ENCODE assay signal across 21 cellular contexts in the genomic region with DNA sequence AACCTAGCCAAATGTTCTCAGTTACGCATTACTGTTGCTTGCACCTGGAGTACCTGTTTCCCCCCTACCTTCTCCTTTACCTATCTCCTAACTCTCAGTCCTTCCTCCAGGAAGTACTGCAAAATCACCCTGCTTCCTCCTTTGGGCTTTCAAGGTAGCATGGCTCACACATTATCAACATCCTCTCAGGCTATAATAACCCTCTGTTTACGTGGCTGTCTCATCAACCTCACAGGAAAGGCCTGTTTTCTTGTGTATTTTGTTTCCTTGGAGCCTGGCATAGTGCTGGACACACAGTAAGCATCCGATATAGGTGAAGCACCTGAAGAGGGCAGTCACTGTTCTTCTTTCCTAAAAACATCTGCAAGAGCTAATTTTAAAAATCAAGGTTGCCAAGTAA. TPM values are rescaled to one million over a fixed set of nuclear protein-coding genes. Genes with fewer than 3 reads are reported as not detected.
DNase-seq lines count a peak whose midpoint lies in the region; ATAC-seq and TF ChIP-seq lines count a peak whose summit lies in the region.
"Had no signal": no experiment of that assay in that cellular context is flagged by ENCODE, and none has a peak within 500 bp of the region (broad histone marks: within the 10 kb centered on the region; RNA-seq: fewer than 3 reads in every experiment).

No MANE protein-coding gene starts in this region.

- H3K4me3 Mint-ChIP-seq in activated CD4-positive, alpha-beta T cell treated with anti-CD3 and anti-CD28 coated beads, Interleukin-2, amount 10 ng/mL, durations not matched to agents 24 days and 14 days = no peak overlapping the region
- H3K4me3 Mint-ChIP-seq in Calu3 (ENCODE audit: low read depth, unreplicated experiment) = no peak overlapping the region
- H3K4me3 Mint-ChIP-seq: CD4-positive, alpha-beta T cell; stimulated activated naive B cell treated with anti-CD40 and anti-IgM and Interleukin-4, amounts not matched to agents 10 μg/mL and 1 μg/mL and 100 μg/mL, for 72 hours had no signal

- H3K4me1 ChIP-seq in psoas muscle = peaks cover 32% of the 10 kb centered on the region

- CTCF ChIA-PET in Calu3 (lab: Charles Lee) = no interaction called here

- no peak for TF ChIP-seq CTCF in VCaP (conservative IDR thresholded peaks at IDR 0.05)
- TF ChIP-seq CTCF in dorsolateral prefrontal cortex (IDR thresholded peaks at IDR 0.05 in 54 of 56, conservative IDR thresholded peaks at IDR 0.05 in 2 of 56; ENCODE audit: low read depth in 1 of 56, partially characterized antibody in 56 of 56) = no peak
- no peak for TF ChIP-seq CTCF in psoas muscle (IDR thresholded peaks at IDR 0.05)
- no peak for TF ChIP-seq CTCF in Calu3 (IDR thresholded peaks at IDR 0.05; ENCODE audit: unreplicated experiment)

- H3K36me3 Mint-ChIP-seq in activated CD4-positive, alpha-beta T cell treated with anti-CD3 and anti-CD28 coated beads, Interleukin-2, amount 10 ng/mL, durations not matched to agents 24 days and 14 days (ENCODE audit: low read depth) = peaks cover 22% of the 10 kb centered on the region
- peaks cover 5% of the 10 kb centered on the region for H3K36me3 Mint-ChIP-seq in Calu3 (ENCODE audit: insufficient read depth, unreplicated experiment)

- peak overlapping the region; percentile 74 for H3K27ac Mint-ChIP-seq in activated CD4-positive, alpha-beta T cell treated with anti-CD3 and anti-CD28 coated beads, Interleukin-2, amount 10 ng/mL, durations not matched to agents 24 days and 14 days
- H3K27ac Mint-ChIP-seq in Calu3 (ENCODE audit: unreplicated experiment) = no peak overlapping the region
- H3K27ac Mint-ChIP-seq: CD4-positive, alpha-beta T cell; stimulated activated naive B cell treated with anti-CD40 and anti-IgM and Interleukin-4, amounts not matched to agents 10 μg/mL and 1 μg/mL and 100 μg/mL, for 72 hours had no signal

- H3K9me3 ChIP-seq in psoas muscle = no peaks in the 10 kb centered on the region
- H3K9me3 ChIP-seq: A549, heart left ventricle had no signal

- DNase-seq in activated CD4-positive, alpha-beta T cell treated with anti-CD3 and anti-CD28 coated beads, Interleukin-2, amount 10 ng/mL, durations not matched to agents 24 days and 14 days = no peak
- DNase-seq in activated CD4-positive, alpha-beta T cell treated with anti-CD3 and anti-CD28 coated beads, Interleukin-2, amount 50 U/mL, for 4 hours = no peak
- DNase-seq in dorsolateral prefrontal cortex (no peak), psoas muscle (no peak), superior temporal gyrus (ENCODE audit: extremely low spot score) (no peak), Calu3 (no peak)
- DNase-seq: CD4-positive, alpha-beta T cell; heart left ventricle; kidney; MV-4-11; NCI-H2081 treated with DMSO at 0.1 percent for 48 hours; NCI-H748 treated with DMSO at 0.1 percent for 48 hours; RPMI8226; stimulated activated naive B cell treated with anti-CD40 and anti-IgM and Interleukin-4, amounts not matched to agents 10 μg/mL and 1 μg/mL and 100 μg/mL, for 72 hours; trophoblast cell had no signal

- no peak for ATAC-seq in psoas muscle
- no peak for ATAC-seq in HG02798 (IDR thresholded peaks at IDR 0.05; ENCODE audit: poor library complexity, unreplicated experiment)
- ATAC-seq: A549; HCT116; stimulated activated naive B cell treated with anti-CD40 and anti-IgM and Interleukin-4, amounts not matched to agents 10 μg/mL and 1 μg/mL and 100 μg/mL, for 72 hours had no signal

- H3K36me3 ChIP-seq in psoas muscle (ENCODE audit: insufficient read depth in 1 of 2, low read depth in 1 of 2) = peaks cover 3 to 48% of the 10 kb centered on the region in 2 donors

- WGBS in psoas muscle, 3 donors = 59 to 82% (median 66%) methylated on average over 3 of the region's 3 CpGs

- no peaks in the 10 kb centered on the region for H3K27me3 Mint-ChIP-seq in activated CD4-positive, alpha-beta T cell treated with anti-CD3 and anti-CD28 coated beads, Interleukin-2, amount 10 ng/mL, durations not matched to agents 24 days and 14 days
- H3K27me3 Mint-ChIP-seq in Calu3 (ENCODE audit: unreplicated experiment) = no peaks in the 10 kb centered on the region
- H3K27me3 Mint-ChIP-seq: CD4-positive, alpha-beta T cell; stimulated activated naive B cell treated with anti-CD40 and anti-IgM and Interleukin-4, amounts not matched to agents 10 μg/mL and 1 μg/mL and 100 μg/mL, for 72 hours had no signal

- no peaks in the 10 kb centered on the region for H3K9me3 Mint-ChIP-seq in activated CD4-positive, alpha-beta T cell treated with anti-CD3 and anti-CD28 coated beads, Interleukin-2, amount 10 ng/mL, durations not matched to agents 24 days and 14 days
- no peaks in the 10 kb centered on the region for H3K9me3 Mint-ChIP-seq in Calu3 (ENCODE audit: low read depth, unreplicated experiment)
- H3K9me3 Mint-ChIP-seq: CD4-positive, alpha-beta T cell; stimulated activated naive B cell treated with anti-CD40 and anti-IgM and Interleukin-4, amounts not matched to agents 10 μg/mL and 1 μg/mL and 100 μg/mL, for 72 hours had no signal

- H3K4me1 Mint-ChIP-seq in activated CD4-positive, alpha-beta T cell treated with anti-CD3 and anti-CD28 coated beads, Interleukin-2, amount 10 ng/mL, durations not matched to agents 24 days and 14 days = peaks cover 15% of the 10 kb centered on the region
- no peaks in the 10 kb centered on the region for H3K4me1 Mint-ChIP-seq in Calu3 (ENCODE audit: low read depth, unreplicated experiment)

- no peaks in the 10 kb centered on the region for H3K27me3 ChIP-seq in dorsolateral prefrontal cortex
- no peaks in the 10 kb centered on the region for H3K27me3 ChIP-seq in psoas muscle (ENCODE audit: insufficient read depth in 3 of 3, low read length in 2 of 3)
- H3K27me3 ChIP-seq: heart left ventricle had no signal

- H3K27ac ChIP-seq in VCaP (peak overlapping the region; percentile 41), dorsolateral prefrontal cortex (peak overlapping the region in 39 of 59 donors; percentile 10 to 92 (median 73)), psoas muscle (peak overlapping the region; percentile 84)
- H3K27ac ChIP-seq: A549 had no signal

- no peak overlapping the region for H3K4me3 ChIP-seq in dorsolateral prefrontal cortex
- H3K4me3 ChIP-seq in psoas muscle = no peak overlapping the region
- H3K4me3 ChIP-seq: A549, heart left ventricle, smooth muscle cell had no signal

- no TSS peak for BruUV-seq in Calu3 (replicated peaks; lab: Mats Ljungman, UMichigan)

- intact Hi-C loops in activated CD4-positive, alpha-beta T cell treated with anti-CD3 and anti-CD28 coated beads, Interleukin-2, amount 10 ng/mL, durations not matched to agents 24 days and 14 days (cut with micrococcal nuclease) = no loop called here
- intact Hi-C loops in dorsolateral prefrontal cortex (cut with DNase I) (no loop called here), psoas muscle (cut with DNase I) (no loop called here), Calu3 (cut with micrococcal nuclease; ENCODE audit: unreplicated experiment) (no loop called here)

RNA-seq across cellular contexts. Expression of a gene that starts 32.7 kb away (rescaled TPM):
- not detected in 2 replicates for total RNA-seq in activated CD4-positive, alpha-beta T cell treated with anti-CD3 and anti-CD28 coated beads, Interleukin-2, amount 10 ng/mL, durations not matched to agents 24 days and 14 days
- 1 to 10 TPM in 10 of 120 experiments, under 1 TPM in 51, not detected in 59; 0.14 to 3.0 (median 0.56) TPM for total RNA-seq in dorsolateral prefrontal cortex
- 1 to 10 TPM in 1 of 4 donors, under 1 TPM in 3; 0.10 to 1.4 (median 0.40) TPM for total RNA-seq in psoas muscle
- 1 to 10 TPM in 1 of 3 donors, under 1 TPM in 2; 0.83 to 1.6 (median 0.89) TPM for polyA plus RNA-seq in psoas muscle
- total RNA-seq in Calu3 (2022) = not detected in 2 replicates
- total RNA-seq: CD4-positive, alpha-beta T cell; epithelial cell of proximal tubule; smooth muscle cell had no signal
- polyA plus RNA-seq: A549 had no signal

RNA-seq across cellular contexts. Expression of a gene that starts 56.8 kb away (rescaled TPM):
- 93.0 and 98.1 TPM in 2 replicates for total RNA-seq in activated CD4-positive, alpha-beta T cell treated with anti-CD3 and anti-CD28 coated beads, Interleukin-2, amount 10 ng/mL, durations not matched to agents 24 days and 14 days
- total RNA-seq in dorsolateral prefrontal cortex (100 to 1,000 TPM in 4 of 120 experiments, 10 to 100 TPM in 116; 38.5 to 121 (median 79.0) TPM), psoas muscle (10 to 100 TPM; 16.3 to 34.8 (median 25.7) TPM), Calu3 (2022) (50.8 and 56.4 TPM in 2 replicates)
- 10 to 100 TPM; 25.7 to 39.1 (median 30.8) TPM for polyA plus RNA-seq in psoas muscle
